8 cellular contexts compared by ENCODE assay signal in the genomic region with DNA sequence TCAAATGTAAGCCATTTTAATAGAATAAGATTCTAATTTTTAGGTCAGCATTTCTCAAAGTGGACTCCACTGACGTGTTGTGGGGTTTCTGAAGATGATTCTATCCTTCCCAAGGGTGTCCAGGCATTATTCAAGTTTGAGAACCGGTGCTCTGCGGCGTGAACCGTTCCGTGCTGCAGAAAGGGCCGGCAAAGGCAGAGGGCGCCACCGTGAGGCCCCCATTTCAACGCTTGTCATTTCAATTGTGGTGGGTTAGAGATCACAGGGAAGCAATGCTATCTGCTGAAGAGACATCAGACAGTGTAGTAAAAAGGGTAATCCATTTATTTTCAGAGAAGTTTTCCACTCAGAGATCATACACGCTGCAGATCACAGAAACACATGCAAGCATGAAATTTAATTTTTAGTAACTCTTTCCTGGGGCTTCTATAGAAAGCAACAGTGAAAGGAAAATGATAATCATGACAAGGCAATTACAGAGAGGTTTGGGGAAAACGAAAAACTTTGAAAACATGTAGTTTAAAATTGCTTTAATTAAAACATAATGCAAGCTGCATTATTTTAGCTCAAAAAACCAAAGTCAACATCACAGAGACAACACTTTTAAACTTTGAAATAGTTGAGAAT.
A peak's percentile ranks its signal among the peaks of the same experiment; 100 is the strongest.
DNase-seq lines count a peak whose midpoint lies in the region; ATAC-seq, FAIRE-seq and TF ChIP-seq lines count a peak whose summit lies in the region.

No MANE protein-coding gene starts in this region.

- no peaks in the 10 kb centered on the region for H3K79me2 ChIP-seq in keratinocyte (ENCODE audit: control insufficient read depth, insufficient read depth, low read length)

- H4K20me1 ChIP-seq in keratinocyte (ENCODE audit: control insufficient read depth, extremely low read depth, insufficient read depth, low read length) = no peaks in the 10 kb centered on the region

- H3K4me1 ChIP-seq in keratinocyte (ENCODE audit: control insufficient read depth, extremely low read depth, insufficient read depth, low read length) = no peaks in the 10 kb centered on the region

- H2AFZ ChIP-seq in keratinocyte (ENCODE audit: control insufficient read depth, low read length) = no peak overlapping the region

- H3K4me3 Mint-ChIP-seq in activated naive CD4-positive, alpha-beta T cell treated with anti-CD3 and anti-CD28 coated beads, Interleukin-2, amount 10 ng/mL, durations not matched to agents 7 days and 5 days = no peak overlapping the region
- H3K4me3 Mint-ChIP-seq in stimulated activated naive CD8-positive, alpha-beta T cell treated with anti-CD3 and anti-CD28 coated beads, Interleukin-15, amount 100 ng/mL, for 72 hours = no peak overlapping the region

- peak; percentile 61 for ATAC-seq in stimulated activated naive CD8-positive, alpha-beta T cell treated with anti-CD3 and anti-CD28 coated beads, Interleukin-15, amount 100 ng/mL, for 72 hours

- no peaks in the 10 kb centered on the region for H3K9me3 ChIP-seq in keratinocyte (ENCODE audit: control insufficient read depth, low read depth, low read length)

- H3K36me3 Mint-ChIP-seq in activated naive CD4-positive, alpha-beta T cell treated with anti-CD3 and anti-CD28 coated beads, Interleukin-2, amount 10 ng/mL, durations not matched to agents 7 days and 5 days = no peaks in the 10 kb centered on the region

- H3K9ac ChIP-seq in keratinocyte (ENCODE audit: control insufficient read depth, extremely low read depth, insufficient read depth, low read length) = no peak overlapping the region

- H3K4me2 ChIP-seq in keratinocyte (ENCODE audit: control insufficient read depth, extremely low read depth, insufficient read depth, low read depth, low read length) = no peak overlapping the region

- H3K27me3 ChIP-seq in H7 (ENCODE audit: control insufficient read depth, insufficient read depth, low read length) (no peaks in the 10 kb centered on the region), keratinocyte (ENCODE audit: control insufficient read depth, extremely low read depth, insufficient read depth, low read length) (peaks cover 3% of the 10 kb centered on the region)

- H3K27ac ChIP-seq in keratinocyte (ENCODE audit: control insufficient read depth, insufficient read depth, low read length) = no peak overlapping the region

- DNase-seq in Daoy (ENCODE audit: low read depth) (peak; percentile 66), H7 (peak; percentile 65), NCI-H510A treated with DMSO at 0.1 percent for 48 hours (lab: John Stamatoyannopoulos, UW) (peak; percentile 51), keratinocyte (ENCODE audit: low read depth, low spot score) (no peak), GOT3 (lab: John Stamatoyannopoulos, UW) (no peak)
- peak; percentile 49 for DNase-seq in activated naive CD4-positive, alpha-beta T cell treated with anti-CD3 and anti-CD28 coated beads, Interleukin-2, amount 10 ng/mL, durations not matched to agents 7 days and 5 days
- peak; percentile 21 to 25 for DNase-seq in stimulated activated naive CD8-positive, alpha-beta T cell treated with anti-CD3 and anti-CD28 coated beads, Interleukin-15, amount 100 ng/mL, for 72 hours
- no peak for DNase-seq in central memory CD4-positive, alpha-beta T cell

- CTCF ChIA-PET in activated naive CD4-positive, alpha-beta T cell treated with anti-CD3 and anti-CD28 coated beads, Interleukin-2, amount 10 ng/mL, durations not matched to agents 7 days and 5 days (lab: Charles Lee) = interaction anchor here (0.8 to 1.4 kb wide), 2 partner anchors 14 to 576 kb away, joined by 3 to 4 read pairs; no protein-coding TSS in a partner anchor

- dilution Hi-C loops in keratinocyte (cut with MboI; ENCODE audit: extremely low pct_ligation_motif_present, low sequenced_read_pairs) = no loop called here

- H3K36me3 ChIP-seq in H7 (replicated peaks; ENCODE audit: control insufficient read depth, insufficient read depth, low read length) = no peaks in the 10 kb centered on the region
- H3K36me3 ChIP-seq in keratinocyte (ENCODE audit: control insufficient read depth in 2 of 2, extremely low read depth in 1 of 2, insufficient read depth in 2 of 2, low read length in 2 of 2) = no peaks in the 10 kb centered on the region

- H3K4me3 ChIP-seq in H7 (ENCODE audit: insufficient read depth, low read depth, low read length) (no peak overlapping the region), keratinocyte (ENCODE audit: control insufficient read depth in 2 of 3, extremely low read depth in 1 of 3, insufficient read depth in 2 of 3, low read depth in 1 of 3, low read length in 3 of 3) (no peak overlapping the region)

- no peak for FAIRE-seq in keratinocyte (lab: Jason Lieb, UNC)

- TF ChIP-seq CTCF in keratinocyte (optimal IDR thresholded peaks at IDR 0.05 in 1 of 3, IDR thresholded peaks at IDR 0.05 in 1 of 3, conservative IDR thresholded peaks at IDR 0.05 in 1 of 3; ENCODE audit: extremely low read depth in 1 of 3, insufficient read depth in 2 of 3, low read length in 3 of 3) = peak; percentile 57 to 68 (median 58)

- H3K27ac Mint-ChIP-seq in activated naive CD4-positive, alpha-beta T cell treated with anti-CD3 and anti-CD28 coated beads, Interleukin-2, amount 10 ng/mL, durations not matched to agents 7 days and 5 days = no peak overlapping the region
- no peak overlapping the region for H3K27ac Mint-ChIP-seq in stimulated activated naive CD8-positive, alpha-beta T cell treated with anti-CD3 and anti-CD28 coated beads, Interleukin-15, amount 100 ng/mL, for 72 hours

- no peaks in the 10 kb centered on the region for H3K9me3 Mint-ChIP-seq in activated naive CD4-positive, alpha-beta T cell treated with anti-CD3 and anti-CD28 coated beads, Interleukin-2, amount 10 ng/mL, durations not matched to agents 7 days and 5 days
- H3K9me3 Mint-ChIP-seq in stimulated activated naive CD8-positive, alpha-beta T cell treated with anti-CD3 and anti-CD28 coated beads, Interleukin-15, amount 100 ng/mL, for 72 hours = no peaks in the 10 kb centered on the region

- H3K27me3 Mint-ChIP-seq in activated naive CD4-positive, alpha-beta T cell treated with anti-CD3 and anti-CD28 coated beads, Interleukin-2, amount 10 ng/mL, durations not matched to agents 7 days and 5 days = peaks cover 26% of the 10 kb centered on the region
- H3K27me3 Mint-ChIP-seq in stimulated activated naive CD8-positive, alpha-beta T cell treated with anti-CD3 and anti-CD28 coated beads, Interleukin-15, amount 100 ng/mL, for 72 hours = peaks cover 41% of the 10 kb centered on the region

- no peaks in the 10 kb centered on the region for H3K9me1 ChIP-seq in keratinocyte (ENCODE audit: control insufficient read depth, extremely low read depth, insufficient read depth, low read length)

- H3K4me1 Mint-ChIP-seq in activated naive CD4-positive, alpha-beta T cell treated with anti-CD3 and anti-CD28 coated beads, Interleukin-2, amount 10 ng/mL, durations not matched to agents 7 days and 5 days = no peaks in the 10 kb centered on the region
- peaks cover 5% of the 10 kb centered on the region for H3K4me1 Mint-ChIP-seq in stimulated activated naive CD8-positive, alpha-beta T cell treated with anti-CD3 and anti-CD28 coated beads, Interleukin-15, amount 100 ng/mL, for 72 hours

Comparison
In these comparisons a context has a peak if more than half of its experiments do, and no peak if none do; other contexts are left out.
1. DNase-seq: peak in Daoy (single experiment), H7 (single experiment), NCI-H510A treated with DMSO at 0.1 percent for 48 hours (single experiment), activated naive CD4-positive, alpha-beta T cell treated with anti-CD3 and anti-CD28 coated beads, Interleukin-2, amount 10 ng/mL, durations not matched to agents 7 days and 5 days (single experiment) and stimulated activated naive CD8-positive, alpha-beta T cell treated with anti-CD3 and anti-CD28 coated beads, Interleukin-15, amount 100 ng/mL, for 72 hours (2 of 2); none in keratinocyte (single experiment), central memory CD4-positive, alpha-beta T cell (single experiment) and GOT3 (single experiment).